In genomic region chr15:37100109-37100873, GRCh38 we compare ENCODE assay signal across 8 cellular contexts. TPM values are rescaled to one million over a fixed set of nuclear protein-coding genes. Genes with fewer than 3 reads are reported as not detected.
A peak's percentile ranks its signal among the peaks of the same experiment; 100 is the strongest.
DNase-seq lines count a peak whose midpoint lies in the region; ATAC-seq, FAIRE-seq and TF ChIP-seq lines count a peak whose summit lies in the region.

TSS of gene MEIS2 (minus strand) at chr15:37100549. CDS start at chr15:37099466, 1,083 bp downstream.

- H3K27ac ChIP-seq in ascending aorta (peak within 1 kb of the TSS; percentile 94 to 96), left ventricle myocardium inferior (replicated peaks) (peak within 1 kb of the TSS; percentile 97), pancreas (peak within 1 kb of the TSS; percentile 80 to 98 (median 88))

- peak; percentile 29 for ATAC-seq in GM21576 (IDR thresholded peaks at IDR 0.05; ENCODE audit: unreplicated experiment)
- ATAC-seq in pancreas = peak; percentile 69 to 75 (median 72)

- H3K9me3 ChIP-seq in ascending aorta (no peaks in the 10 kb centered on the region), left ventricle myocardium inferior (replicated peaks) (no peaks in the 10 kb centered on the region), pancreas (no peaks in the 10 kb centered on the region)

- H3K4me3 ChIP-seq in ascending aorta (peak within 1 kb of the TSS; percentile 66 to 81), left ventricle myocardium inferior (peak within 1 kb of the TSS; percentile 76), pancreas (peak within 1 kb of the TSS; percentile 45 to 71 (median 68))

- H3K4me1 ChIP-seq in ascending aorta = peaks cover 0 to 3% of the 10 kb centered on the region in 2 donors
- H3K4me1 ChIP-seq in left ventricle myocardium inferior = peaks cover 74% of the 10 kb centered on the region
- no peaks in the 10 kb centered on the region for H3K4me1 ChIP-seq in pancreas

- WGBS in pancreas, 2 donors = 0 to 1% methylated on average over 44 to 61 of the region's 63 CpGs

- TF ChIP-seq CTCF in ascending aorta (IDR thresholded peaks at IDR 0.05) (no peak), left ventricle myocardium inferior (IDR thresholded peaks at IDR 0.05; ENCODE audit: borderline replicate concordance) (no peak), pancreas (IDR thresholded peaks at IDR 0.05) (no peak)

- H3K36me3 ChIP-seq in ascending aorta (no peaks in the 10 kb centered on the region), left ventricle myocardium inferior (no peaks in the 10 kb centered on the region), pancreas (no peaks in the 10 kb centered on the region)

- H3K27me3 ChIP-seq in ascending aorta (no peaks in the 10 kb centered on the region), left ventricle myocardium inferior (ENCODE audit: low read depth) (peaks cover 55% of the 10 kb centered on the region), pancreas (no peaks in the 10 kb centered on the region)

- FAIRE-seq in pancreas (lab: Jason Lieb, UNC) = no peak

- intact Hi-C loops in ascending aorta (cut with DNase I) (loop anchor here (2.0 to 10.0 kb wide), 3 partner anchors 745 to 1409 kb away; no protein-coding TSS in a partner anchor), left ventricle myocardium inferior (cut with micrococcal nuclease) (no loop called here), pancreas (cut with DNase I) (loop anchor here in 1 of 3 donors (10.0 kb wide), 1 partner anchor 215 kb away; no protein-coding TSS in a partner anchor)

- DNase-seq in DMS153 (lab: John Stamatoyannopoulos, UW) (peak; percentile 80), M059J (ENCODE audit: low read depth) (peak; percentile 91), RKO (ENCODE audit: low spot score) (peak; percentile 84), ascending aorta (ENCODE audit: low spot score in 2 of 2) (peak; percentile 66 to 95), left ventricle myocardium inferior (peak; percentile 94), pancreas (peak; percentile 89 to 96 (median 90)), T-helper 9 cell (no peak)

RNA-seq across cellular contexts. Expression of gene MEIS2, which starts in this region (rescaled TPM):
- total RNA-seq in M059J (2014; rRNA removed; shearing (Covaris generic)) = 27.7 and 32.9 TPM in 2 replicates
- total RNA-seq in ascending aorta (11.5 TPM), left ventricle myocardium inferior (36.0 TPM), pancreas (10 to 100 TPM in 5 of 6 donors, 1 to 10 TPM in 1; 9.1 to 24.1 (median 14.8) TPM)
- 10 to 100 TPM; 10.7 to 30.5 TPM for polyA plus RNA-seq in pancreas
